In genomic region chr12:126772171-126772864, GRCh38 we compare ENCODE assay signal across 7 cellular contexts.
A peak's percentile ranks its signal among the peaks of the same experiment; 100 is the strongest.
DNase-seq lines count a peak whose midpoint lies in the region; ATAC-seq lines count a peak whose summit lies in the region.

No MANE protein-coding gene starts in this region.

- H3K27ac Mint-ChIP-seq in activated naive CD4-positive, alpha-beta T cell treated with anti-CD3 and anti-CD28 coated beads, Interleukin-2, amount 50 U/mL, for 24 hours = peak overlapping the region; percentile 52

- peak; percentile 29 for DNase-seq in NCI-H2196 treated with DMSO at 0.1 percent for 48 hours (lab: John Stamatoyannopoulos, UW; ENCODE audit: unreplicated experiment)
- no peak for DNase-seq in sciatic nerve (ENCODE audit: low spot score)
- no peak for DNase-seq in NCI-H1694 treated with DMSO at 0.1 percent for 48 hours (lab: John Stamatoyannopoulos, UW)
- DNase-seq in NCI-H2081 treated with DMSO at 0.1 percent for 48 hours (lab: John Stamatoyannopoulos, UW) = no peak

- H3K4me3 Mint-ChIP-seq in activated naive CD4-positive, alpha-beta T cell treated with anti-CD3 and anti-CD28 coated beads, Interleukin-2, amount 50 U/mL, for 24 hours = peak overlapping the region; percentile 49

- peak; percentile 77 for ATAC-seq in GM18858 (IDR thresholded peaks at IDR 0.05; ENCODE audit: unreplicated experiment)
- ATAC-seq in HG02678 (IDR thresholded peaks at IDR 0.05; ENCODE audit: unreplicated experiment) = peak; percentile 71
- peak; percentile 82 for ATAC-seq in sciatic nerve

- intact Hi-C loops in sciatic nerve (cut with DNase I) = no loop called here

- H3K4me1 Mint-ChIP-seq in activated naive CD4-positive, alpha-beta T cell treated with anti-CD3 and anti-CD28 coated beads, Interleukin-2, amount 50 U/mL, for 24 hours = peaks cover 5% of the 10 kb centered on the region

- H3K36me3 Mint-ChIP-seq in activated naive CD4-positive, alpha-beta T cell treated with anti-CD3 and anti-CD28 coated beads, Interleukin-2, amount 50 U/mL, for 24 hours = no peaks in the 10 kb centered on the region

- peaks cover 20% of the 10 kb centered on the region for H3K9me3 Mint-ChIP-seq in activated naive CD4-positive, alpha-beta T cell treated with anti-CD3 and anti-CD28 coated beads, Interleukin-2, amount 50 U/mL, for 24 hours

- H3K27me3 Mint-ChIP-seq in activated naive CD4-positive, alpha-beta T cell treated with anti-CD3 and anti-CD28 coated beads, Interleukin-2, amount 50 U/mL, for 24 hours = no peaks in the 10 kb centered on the region
